In the genomic region with DNA sequence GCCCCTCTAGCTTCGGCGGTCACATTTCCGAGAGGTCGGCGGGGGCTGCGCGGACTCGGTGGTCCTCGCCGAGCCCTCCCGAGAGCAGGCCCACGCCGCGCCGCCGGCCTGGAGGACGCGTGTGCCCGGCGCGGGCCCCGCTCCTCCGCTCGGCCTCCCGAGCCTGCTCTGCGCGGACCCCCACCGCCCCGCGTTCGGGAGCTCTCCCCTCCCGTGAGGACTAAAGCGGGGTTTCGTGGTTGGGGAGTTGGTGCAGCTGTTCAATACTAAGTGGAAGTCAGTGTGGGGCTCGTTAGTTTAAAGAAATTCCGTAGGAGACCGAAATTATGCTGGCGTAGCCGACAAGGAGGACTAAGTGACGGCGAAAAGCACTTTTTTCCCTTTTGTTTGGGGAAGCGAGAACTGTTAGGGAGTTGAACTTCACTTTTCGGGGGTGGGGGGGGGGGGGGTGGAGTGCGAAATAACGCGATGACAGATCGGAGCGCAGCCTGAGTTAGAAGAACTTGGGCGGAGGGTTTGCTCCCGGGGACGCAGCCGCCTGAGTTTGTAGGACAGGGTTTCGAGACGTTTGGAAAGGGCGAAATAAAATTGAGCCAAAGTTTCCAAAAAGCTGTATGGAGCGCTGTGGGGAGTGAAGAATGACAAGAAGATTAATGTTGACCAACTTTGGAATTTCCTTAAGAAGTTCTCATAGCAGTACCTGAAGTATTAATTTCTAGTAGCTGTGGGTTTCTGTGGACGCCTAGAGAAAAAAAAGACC, we compare ENCODE assay signal across 8 cellular contexts. TPM values are rescaled to one million over a fixed set of nuclear protein-coding genes. Genes with fewer than 3 reads are reported as not detected.
DNase-seq lines count a peak whose midpoint lies in the region; ATAC-seq and TF ChIP-seq lines count a peak whose summit lies in the region.

No MANE protein-coding gene starts in this region.

- ATAC-seq in Right ventricle myocardium inferior: no peak
- no peak for ATAC-seq in activated CD8-positive, alpha-beta memory T cell treated with anti-CD3 and anti-CD28 coated beads, Interleukin-2, amount 10 ng/mL, durations not matched to agents 7 days and 5 days
- no peak for ATAC-seq in naive thymus-derived CD4-positive, alpha-beta T cell
- no peak for ATAC-seq in upper lobe of right lung

- peaks cover 5 to 28% of the 10 kb centered on the region in 2 donors for H3K4me1 ChIP-seq in naive thymus-derived CD4-positive, alpha-beta T cell (ENCODE audit: control insufficient read depth in 2 of 2, insufficient read depth in 2 of 2, low read length in 2 of 2)
- peaks cover 35% of the 10 kb centered on the region for H3K4me1 ChIP-seq in upper lobe of right lung

- no peaks in the 10 kb centered on the region for H3K9me3 ChIP-seq in naive thymus-derived CD4-positive, alpha-beta T cell (ENCODE audit: control insufficient read depth in 2 of 3, low read length in 3 of 3)
- H3K9me3 ChIP-seq in upper lobe of right lung: no peaks in the 10 kb centered on the region

- peaks cover 39% of the 10 kb centered on the region for H3K4me1 Mint-ChIP-seq in activated CD8-positive, alpha-beta memory T cell treated with anti-CD3 and anti-CD28 coated beads, Interleukin-2, amount 10 ng/mL, durations not matched to agents 7 days and 5 days
- peaks cover 35 to 63% (median 56%) of the 10 kb centered on the region in 7 donors for H3K4me1 Mint-ChIP-seq in naive thymus-derived CD4-positive, alpha-beta T cell

- H3K27me3 ChIP-seq in naive thymus-derived CD4-positive, alpha-beta T cell (ENCODE audit: control insufficient read depth in 2 of 2, insufficient read depth in 2 of 2, low read length in 2 of 2): no peaks in the 10 kb centered on the region
- no peaks in the 10 kb centered on the region for H3K27me3 ChIP-seq in upper lobe of right lung

- peak overlapping the region; percentile 58 for H3K4me3 ChIP-seq in naive thymus-derived CD4-positive, alpha-beta T cell (ENCODE audit: low read length)
- peak overlapping the region; percentile 83 for H3K4me3 ChIP-seq in upper lobe of right lung

- H3K36me3 ChIP-seq in naive thymus-derived CD4-positive, alpha-beta T cell (ENCODE audit: control insufficient read depth in 2 of 3, insufficient read depth in 3 of 3, low read length in 3 of 3): no peaks in the 10 kb centered on the region
- H3K36me3 ChIP-seq in upper lobe of right lung: no peaks in the 10 kb centered on the region

- H3K27ac ChIP-seq in epithelial cell of prostate: peak overlapping the region; percentile 95
- peak overlapping the region; percentile 90 for H3K27ac ChIP-seq in naive thymus-derived CD4-positive, alpha-beta T cell (ENCODE audit: low read depth, low read length)
- H3K27ac ChIP-seq in upper lobe of right lung: peak overlapping the region; percentile 95

- CTCF ChIA-PET in activated CD8-positive, alpha-beta memory T cell treated with anti-CD3 and anti-CD28 coated beads, Interleukin-2, amount 10 ng/mL, durations not matched to agents 7 days and 5 days (lab: Charles Lee): interaction anchor here (0.6 to 2.2 kb wide), 5 partner anchors 10 to 138 kb away, joined by 3 to 7 read pairs (median 3); no protein-coding TSS in a partner anchor
- CTCF ChIA-PET in naive thymus-derived CD4-positive, alpha-beta T cell (lab: Charles Lee): interaction anchor here (1.2 to 1.7 kb wide), 2 partner anchors 71 to 136 kb away, joined by 3 to 6 read pairs; no protein-coding TSS in a partner anchor

- H3K27me3 Mint-ChIP-seq in activated CD8-positive, alpha-beta memory T cell treated with anti-CD3 and anti-CD28 coated beads, Interleukin-2, amount 10 ng/mL, durations not matched to agents 7 days and 5 days: peaks cover 11% of the 10 kb centered on the region
- peaks cover 0 to 12% (median 0%) of the 10 kb centered on the region in 5 donors for H3K27me3 Mint-ChIP-seq in naive thymus-derived CD4-positive, alpha-beta T cell

- peak overlapping the region; percentile 89 for H3K4me3 Mint-ChIP-seq in activated CD8-positive, alpha-beta memory T cell treated with anti-CD3 and anti-CD28 coated beads, Interleukin-2, amount 10 ng/mL, durations not matched to agents 7 days and 5 days
- H3K4me3 Mint-ChIP-seq in naive thymus-derived CD4-positive, alpha-beta T cell: peak overlapping the region; percentile 83 to 98 (median 95)

- H3K9me3 Mint-ChIP-seq in activated CD8-positive, alpha-beta memory T cell treated with anti-CD3 and anti-CD28 coated beads, Interleukin-2, amount 10 ng/mL, durations not matched to agents 7 days and 5 days (ENCODE audit: low read depth): no peaks in the 10 kb centered on the region
- peaks cover 0 to 1% (median 0%) of the 10 kb centered on the region in 11 donors for H3K9me3 Mint-ChIP-seq in naive thymus-derived CD4-positive, alpha-beta T cell

- peak; percentile 82 for DNase-seq in Right ventricle myocardium inferior (ENCODE audit: missing footprints)
- DNase-seq in cardiac septum (ENCODE audit: low spot score): no peak
- peak; percentile 74 for DNase-seq in MV-4-11 (lab: John Stamatoyannopoulos, UW)
- DNase-seq in activated CD8-positive, alpha-beta memory T cell treated with anti-CD3 and anti-CD28 coated beads, Interleukin-2, amount 10 ng/mL, durations not matched to agents 7 days and 5 days: peak; percentile 64
- no peak for DNase-seq in epithelial cell of prostate (ENCODE audit: low read depth, low spot score)
- peak; percentile 19 to 56 (median 38) for DNase-seq in naive thymus-derived CD4-positive, alpha-beta T cell
- peak; percentile 75 for DNase-seq in upper lobe of right lung
- no peak for DNase-seq in T1000 (lab: John Stamatoyannopoulos, UW)

- intact Hi-C loops in Right ventricle myocardium inferior (cut with DNase I) (loop anchor here (1.0 to 5.0 kb wide), 8 partner anchors 79 to 693 kb away; no protein-coding TSS in a partner anchor), cardiac septum (cut with DNase I) (loop anchor here (1.0 to 5.0 kb wide), 7 partner anchors 127 to 691 kb away; no protein-coding TSS in a partner anchor), upper lobe of right lung (cut with DNase I) (no loop called here)
- intact Hi-C loops in naive thymus-derived CD4-positive, alpha-beta T cell (cut with micrococcal nuclease): loop anchor here (1.0 to 10.0 kb wide), 6 partner anchors 10 to 1512 kb away; no protein-coding TSS in a partner anchor

- peak overlapping the region; percentile 92 for H3K27ac Mint-ChIP-seq in activated CD8-positive, alpha-beta memory T cell treated with anti-CD3 and anti-CD28 coated beads, Interleukin-2, amount 10 ng/mL, durations not matched to agents 7 days and 5 days
- peak overlapping the region; percentile 75 to 96 (median 90) for H3K27ac Mint-ChIP-seq in naive thymus-derived CD4-positive, alpha-beta T cell

- TF ChIP-seq CTCF in upper lobe of right lung (IDR thresholded peaks at IDR 0.05): no peak

- H3K36me3 Mint-ChIP-seq in activated CD8-positive, alpha-beta memory T cell treated with anti-CD3 and anti-CD28 coated beads, Interleukin-2, amount 10 ng/mL, durations not matched to agents 7 days and 5 days: peaks cover 2% of the 10 kb centered on the region
- H3K36me3 Mint-ChIP-seq in naive thymus-derived CD4-positive, alpha-beta T cell: peaks cover 0 to 5% (median 0%) of the 10 kb centered on the region in 5 donors

- POLR2A ChIA-PET in naive thymus-derived CD4-positive, alpha-beta T cell (lab: Charles Lee): interaction anchor here (0.6 to 2.6 kb wide), 6 partner anchors 10 to 706 kb away, joined by 3 to 14 read pairs (median 6); no protein-coding TSS in a partner anchor

RNA-seq across cellular contexts. Expression of a gene that starts 1.3 kb away (rescaled TPM):
- total RNA-seq in Right ventricle myocardium inferior (459 TPM), cardiac septum (460 TPM), upper lobe of right lung (234 TPM)
- 10 to 100 TPM; 69.0 to 70.6 TPM for total RNA-seq in activated CD8-positive, alpha-beta memory T cell treated with anti-CD3 and anti-CD28 coated beads, Interleukin-2, amount 10 ng/mL, durations not matched to agents 7 days and 5 days
- total RNA-seq in naive thymus-derived CD4-positive, alpha-beta T cell: 100 to 1,000 TPM in 1 of 5 experiments, 10 to 100 TPM in 4; 70.1 to 147 (median 72.8) TPM
- 10 to 100 TPM; 15.0 to 20.8 TPM for polyA plus RNA-seq in naive thymus-derived CD4-positive, alpha-beta T cell

Comparison
In these comparisons a context has a peak if more than half of its experiments do, and no peak if none do; other contexts are left out.
1. DNase-seq: peak in Right ventricle myocardium inferior (single experiment), MV-4-11 (single experiment), activated CD8-positive, alpha-beta memory T cell treated with anti-CD3 and anti-CD28 coated beads, Interleukin-2, amount 10 ng/mL, durations not matched to agents 7 days and 5 days (single experiment), naive thymus-derived CD4-positive, alpha-beta T cell (9 of 9) and upper lobe of right lung (single experiment); none in cardiac septum (single experiment), epithelial cell of prostate (single experiment) and T1000 (single experiment).
2. Peak in every context shown above with its lines, with median percentiles within 50 percentile points of each other: H3K27ac ChIP-seq.